ENCODE assay signal across 25 cellular contexts in the genomic region with DNA sequence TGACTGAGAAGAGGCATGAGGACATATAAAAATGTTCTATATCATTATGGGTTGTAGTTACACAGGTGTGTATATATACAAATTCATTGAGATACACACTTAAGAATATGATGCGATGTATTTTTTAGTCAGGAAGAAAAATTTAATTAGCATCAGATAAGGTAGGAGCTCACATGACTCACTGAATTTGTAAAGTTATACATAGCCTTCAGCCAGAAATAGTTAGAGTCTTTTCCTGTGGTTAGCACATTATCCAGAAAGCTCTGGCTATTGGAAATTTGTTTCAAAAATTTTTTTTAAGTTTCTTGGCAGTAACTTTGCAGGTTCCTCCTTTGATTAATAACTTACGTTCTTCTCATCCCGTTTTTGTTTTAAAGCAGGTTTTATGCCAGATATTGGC.
"Had no signal": no experiment of that assay in that cellular context is flagged by ENCODE, and none has a peak within 500 bp of the region (broad histone marks: within the 10 kb centered on the region; RNA-seq: fewer than 3 reads in every experiment).

No MANE protein-coding gene starts in this region.

- H3K27ac Mint-ChIP-seq: activated CD4-positive, alpha-beta memory T cell treated with anti-CD3 and anti-CD28 coated beads, Interleukin-2, amount 10 ng/mL, durations not matched to agents 7 days and 5 days; activated CD4-positive, alpha-beta T cell treated with anti-CD3 and anti-CD28 coated beads, Interleukin-2, amount 10 ng/mL, durations not matched to agents 24 days and 14 days; mesothelial cell of epicardium; nephron had no signal

- H2AFZ ChIP-seq: hepatocyte had no signal

- H3K27ac ChIP-seq: adrenal gland, ascending aorta, coronary artery, esophagus muscularis mucosa, hepatocyte, left ventricle myocardium inferior, neutrophil, pancreas, psoas muscle, right atrium auricular region, thyroid gland, upper lobe of right lung had no signal

- H3K4me3 ChIP-seq: adrenal gland, ascending aorta, coronary artery, esophagus muscularis mucosa, hepatocyte, left ventricle myocardium inferior, pancreas, psoas muscle, right atrium auricular region, thyroid gland, upper lobe of right lung had no signal

- H3K4me1 ChIP-seq: ascending aorta, pancreas, right atrium auricular region, thyroid gland, upper lobe of right lung had no signal

- H3K4me3 Mint-ChIP-seq: activated CD4-positive, alpha-beta memory T cell treated with anti-CD3 and anti-CD28 coated beads, Interleukin-2, amount 10 ng/mL, durations not matched to agents 7 days and 5 days; activated CD4-positive, alpha-beta T cell treated with anti-CD3 and anti-CD28 coated beads, Interleukin-2, amount 10 ng/mL, durations not matched to agents 24 days and 14 days; activated naive CD4-positive, alpha-beta T cell treated with anti-CD3 and anti-CD28 coated beads, Interleukin-2, amount 50 U/mL, for 24 hours; activated T-cell treated with anti-CD3 and anti-CD28 coated beads, Interleukin-2, amount 50 U/mL, for 72 hours; mesothelial cell of epicardium; nephron; T-helper 1 cell treated with Interleukin-12 subunit alpha and Interleukin-12 subunit beta and Interleukin-4 antibody, amounts not matched to agents 30 μg/mL and 1 μg/mL, for 36 hours had no signal

- DNase-seq: activated CD4-positive, alpha-beta memory T cell treated with anti-CD3 and anti-CD28 coated beads, Interleukin-2, amount 10 ng/mL, durations not matched to agents 7 days and 5 days; activated CD4-positive, alpha-beta T cell treated with anti-CD3 and anti-CD28 coated beads, Interleukin-2, amount 10 ng/mL, durations not matched to agents 24 days and 14 days; activated CD4-positive, CD25-positive, alpha-beta regulatory T cell; activated effector memory CD4-positive, alpha-beta T cell treated with anti-CD3 and anti-CD28 coated beads, Interleukin-2, amount 50 U/mL, for 16 hours; activated T-cell treated with anti-CD3 and anti-CD28 coated beads, Interleukin-2, amount 50 U/mL, for 72 hours; adrenal gland; glutamatergic neuron; left ventricle myocardium inferior; pancreas; psoas muscle; stimulated activated CD4-positive, alpha-beta T cell treated with anti-CD3 and anti-CD28 coated beads, Interleukin-12 subunit alpha, Interleukin-12 subunit beta, amount 100 ng/mL, for 4 hours; stimulated activated CD4-positive, alpha-beta T cell treated with anti-CD3 and anti-CD28 coated beads, Interleukin-4, amount 100 ng/mL, for 4 hours; stimulated activated naive CD8-positive, alpha-beta T cell treated with anti-CD3 and anti-CD28 coated beads, Interleukin-15, Interleukin-2, amounts not matched to agents 100 U/mL and 50 U/mL, for 24 hours; thyroid gland; upper lobe of right lung had no signal

- ATAC-seq: pancreas, psoas muscle, upper lobe of right lung had no signal

- H3K27me3 ChIP-seq: adrenal gland, ascending aorta, esophagus muscularis mucosa, hepatocyte, neutrophil, pancreas, right atrium auricular region, thyroid gland, upper lobe of right lung had no signal

- H3K9me3 ChIP-seq: adrenal gland, ascending aorta, esophagus muscularis mucosa, left ventricle myocardium inferior, neutrophil, pancreas, psoas muscle, right atrium auricular region, thyroid gland, upper lobe of right lung had no signal

- H3K27me3 Mint-ChIP-seq: activated CD4-positive, alpha-beta memory T cell treated with anti-CD3 and anti-CD28 coated beads, Interleukin-2, amount 10 ng/mL, durations not matched to agents 7 days and 5 days; activated CD4-positive, alpha-beta T cell treated with anti-CD3 and anti-CD28 coated beads, Interleukin-2, amount 10 ng/mL, durations not matched to agents 24 days and 14 days; activated naive CD4-positive, alpha-beta T cell treated with anti-CD3 and anti-CD28 coated beads, Interleukin-2, amount 50 U/mL, for 24 hours had no signal

- H3K4me2 ChIP-seq: hepatocyte had no signal

- H3K9me3 Mint-ChIP-seq: activated CD4-positive, alpha-beta memory T cell treated with anti-CD3 and anti-CD28 coated beads, Interleukin-2, amount 10 ng/mL, durations not matched to agents 7 days and 5 days; activated CD4-positive, alpha-beta T cell treated with anti-CD3 and anti-CD28 coated beads, Interleukin-2, amount 10 ng/mL, durations not matched to agents 24 days and 14 days; activated naive CD4-positive, alpha-beta T cell treated with anti-CD3 and anti-CD28 coated beads, Interleukin-2, amount 50 U/mL, for 24 hours; activated T-cell treated with anti-CD3 and anti-CD28 coated beads, Interleukin-2, amount 50 U/mL, for 72 hours; mesothelial cell of epicardium; nephron; T-helper 1 cell treated with Interleukin-12 subunit alpha and Interleukin-12 subunit beta and Interleukin-4 antibody, amounts not matched to agents 30 μg/mL and 1 μg/mL, for 36 hours had no signal

- H3K4me1 Mint-ChIP-seq: nephron had no signal
